In genomic region chr6:110873981-110874879, GRCh38 we compare ENCODE assay signal across 1 cellular context.
TF ChIP-seq lines count a peak whose summit lies in the region.

TSS of gene AMD1 (plus strand) at chr6:110874785. CDS start at chr6:110875106, 321 bp downstream.

TF ChIP-seq in HepG2, 621 proteins besides CTCF, POLR2A, EP300 and RAD21 (continued from another document and continues in another):
- no peak for TF ChIP-seq ZNF570 (CRISPR knock-in tag; IDR thresholded peaks at IDR 0.05; ENCODE audit: borderline replicate concordance)
- no peak for TF ChIP-seq ZNF530 (CRISPR knock-in tag; IDR thresholded peaks at IDR 0.05; ENCODE audit: low read depth)
- no peak; the same call in 1 of the 2 replicates for TF ChIP-seq ARNTL (CRISPR knock-in tag; IDR thresholded peaks at IDR 0.05)
- no peak; the same call in 1 of the 2 replicates for TF ChIP-seq ZNF670 (CRISPR knock-in tag; IDR thresholded peaks at IDR 0.05; ENCODE audit: borderline replicate concordance)
- no peak for TF ChIP-seq CEBPZ (IDR thresholded peaks at IDR 0.05; ENCODE audit: low read length)
- TF ChIP-seq ZFAT (CRISPR knock-in tag; conservative IDR thresholded peaks at IDR 0.05), result no peak
- no peak for TF ChIP-seq ZNF143 (CRISPR knock-in tag; IDR thresholded peaks at IDR 0.05)
- TF ChIP-seq, protein P1, sequence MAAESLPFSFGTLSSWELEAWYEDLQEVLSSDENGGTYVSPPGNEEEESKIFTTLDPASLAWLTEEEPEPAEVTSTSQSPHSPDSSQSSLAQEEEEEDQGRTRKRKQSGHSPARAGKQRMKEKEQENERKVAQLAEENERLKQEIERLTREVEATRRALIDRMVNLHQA (CRISPR knock-in tag; IDR thresholded peaks at IDR 0.05), result no peak
- TF ChIP-seq, protein P2, sequence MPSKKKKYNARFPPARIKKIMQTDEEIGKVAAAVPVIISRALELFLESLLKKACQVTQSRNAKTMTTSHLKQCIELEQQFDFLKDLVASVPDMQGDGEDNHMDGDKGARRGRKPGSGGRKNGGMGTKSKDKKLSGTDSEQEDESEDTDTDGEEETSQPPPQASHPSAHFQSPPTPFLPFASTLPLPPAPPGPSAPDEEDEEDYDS (CRISPR knock-in tag; IDR thresholded peaks at IDR 0.05), result peak; percentile 98
- no peak for TF ChIP-seq NKX3-1 (CRISPR knock-in tag; IDR thresholded peaks at IDR 0.05)
- no peak; the same call in 1 of the 2 replicates for TF ChIP-seq POGK (CRISPR knock-in tag; conservative IDR thresholded peaks at IDR 0.05)
- no peak for TF ChIP-seq NR3C1 (CRISPR knock-in tag; IDR thresholded peaks at IDR 0.05)
- TF ChIP-seq RORA (CRISPR knock-in tag; IDR thresholded peaks at IDR 0.05), result no peak
- TF ChIP-seq SNAPC4 (CRISPR knock-in tag; IDR thresholded peaks at IDR 0.05), result no peak
- no peak for TF ChIP-seq ZNF276 (CRISPR knock-in tag; IDR thresholded peaks at IDR 0.05; ENCODE audit: low read depth)
- peak; percentile 79; the same call in 1 of the 2 replicates for TF ChIP-seq ZNF430 (CRISPR knock-in tag; IDR thresholded peaks at IDR 0.05)
- peak; percentile 97 for TF ChIP-seq DR1 (CRISPR knock-in tag; IDR thresholded peaks at IDR 0.05)
- peak; percentile 48; the same call in 1 of the 2 replicates for TF ChIP-seq PRDM15 (CRISPR knock-in tag; IDR thresholded peaks at IDR 0.05)
- TF ChIP-seq MYNN (CRISPR knock-in tag; IDR thresholded peaks at IDR 0.05; ENCODE audit: low read depth), result peak; percentile 77; the same call in 1 of the 2 replicates
- no peak; the same call in 1 of the 2 replicates for TF ChIP-seq ISL2 (CRISPR knock-in tag; IDR thresholded peaks at IDR 0.05)
- TF ChIP-seq, protein P3, sequence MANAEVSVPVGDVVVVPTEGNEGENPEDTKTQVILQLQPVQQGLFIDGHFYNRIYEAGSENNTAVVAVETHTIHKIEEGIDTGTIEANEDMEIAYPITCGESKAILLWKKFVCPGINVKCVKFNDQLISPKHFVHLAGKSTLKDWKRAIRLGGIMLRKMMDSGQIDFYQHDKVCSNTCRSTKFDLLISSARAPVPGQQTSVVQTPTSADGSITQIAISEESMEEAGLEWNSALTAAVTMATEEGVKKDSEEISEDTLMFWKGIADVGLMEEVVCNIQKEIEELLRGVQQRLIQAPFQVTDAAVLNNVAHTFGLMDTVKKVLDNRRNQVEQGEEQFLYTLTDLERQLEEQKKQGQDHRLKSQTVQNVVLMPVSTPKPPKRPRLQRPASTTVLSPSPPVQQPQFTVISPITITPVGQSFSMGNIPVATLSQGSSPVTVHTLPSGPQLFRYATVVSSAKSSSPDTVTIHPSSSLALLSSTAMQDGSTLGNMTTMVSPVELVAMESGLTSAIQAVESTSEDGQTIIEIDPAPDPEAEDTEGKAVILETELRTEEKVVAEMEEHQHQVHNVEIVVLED (CRISPR knock-in tag; IDR thresholded peaks at IDR 0.05; ENCODE audit: borderline replicate concordance), result no peak
- TF ChIP-seq CAMTA2 (CRISPR knock-in tag; IDR thresholded peaks at IDR 0.05; ENCODE audit: borderline replicate concordance), result no peak
- TF ChIP-seq AHR (CRISPR knock-in tag; IDR thresholded peaks at IDR 0.05), result peak; percentile 59; the same call in 1 of the 2 replicates
- no peak for TF ChIP-seq CHD2 (IDR thresholded peaks at IDR 0.05; ENCODE audit: low read depth, low read length)
- no peak for TF ChIP-seq RNF2 (conservative IDR thresholded peaks at IDR 0.05; ENCODE audit: low read depth)
- no peak for TF ChIP-seq U2AF2 (IDR thresholded peaks at IDR 0.05; ENCODE audit: low read depth, low read length)
- 0 out of 2 replicates have a peak, but pooled peaks have one; percentile 22 for TF ChIP-seq NFATC3 (CRISPR knock-in tag; IDR thresholded peaks at IDR 0.05)
- no peak for TF ChIP-seq CHD4 (IDR thresholded peaks at IDR 0.05; ENCODE audit: borderline replicate concordance, low read length)
- no peak for TF ChIP-seq MAFG (CRISPR knock-in tag; IDR thresholded peaks at IDR 0.05)
- no peak for TF ChIP-seq MLLT10 (CRISPR knock-in tag; IDR thresholded peaks at IDR 0.05)
- peak; percentile 43; the same call in 1 of the 2 replicates for TF ChIP-seq ZFP36L1 (CRISPR knock-in tag; IDR thresholded peaks at IDR 0.05)
- peak; percentile 84 for TF ChIP-seq ZBTB25 (CRISPR knock-in tag; IDR thresholded peaks at IDR 0.05)
- TF ChIP-seq ZNF496 (CRISPR knock-in tag; IDR thresholded peaks at IDR 0.05; ENCODE audit: insufficient replicate concordance), result no peak
- peak; percentile 14 for TF ChIP-seq ZNF883 (CRISPR knock-in tag; IDR thresholded peaks at IDR 0.05; ENCODE audit: not compliant biosample characterization)
- no peak for TF ChIP-seq MBNL3 (CRISPR knock-in tag; conservative IDR thresholded peaks at IDR 0.05)
- TF ChIP-seq SCMH1 (CRISPR knock-in tag; IDR thresholded peaks at IDR 0.05; ENCODE audit: borderline replicate concordance), result no peak
- no peak for TF ChIP-seq ZFYVE20 (CRISPR knock-in tag; IDR thresholded peaks at IDR 0.05; ENCODE audit: borderline replicate concordance, low read depth)
- TF ChIP-seq, protein P4, sequence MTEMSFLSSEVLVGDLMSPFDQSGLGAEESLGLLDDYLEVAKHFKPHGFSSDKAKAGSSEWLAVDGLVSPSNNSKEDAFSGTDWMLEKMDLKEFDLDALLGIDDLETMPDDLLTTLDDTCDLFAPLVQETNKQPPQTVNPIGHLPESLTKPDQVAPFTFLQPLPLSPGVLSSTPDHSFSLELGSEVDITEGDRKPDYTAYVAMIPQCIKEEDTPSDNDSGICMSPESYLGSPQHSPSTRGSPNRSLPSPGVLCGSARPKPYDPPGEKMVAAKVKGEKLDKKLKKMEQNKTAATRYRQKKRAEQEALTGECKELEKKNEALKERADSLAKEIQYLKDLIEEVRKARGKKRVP (CRISPR knock-in tag; IDR thresholded peaks at IDR 0.05), result 0 out of 4 replicates have a peak, but pooled peaks of 1 of the 2 experiments have one; percentile 14
- peak; percentile 38; the same call in 1 of the 2 replicates for TF ChIP-seq ZNF709 (CRISPR knock-in tag; IDR thresholded peaks at IDR 0.05)
